Comparison of ENCODE assay signal across 8 cellular contexts in the genomic region with DNA sequence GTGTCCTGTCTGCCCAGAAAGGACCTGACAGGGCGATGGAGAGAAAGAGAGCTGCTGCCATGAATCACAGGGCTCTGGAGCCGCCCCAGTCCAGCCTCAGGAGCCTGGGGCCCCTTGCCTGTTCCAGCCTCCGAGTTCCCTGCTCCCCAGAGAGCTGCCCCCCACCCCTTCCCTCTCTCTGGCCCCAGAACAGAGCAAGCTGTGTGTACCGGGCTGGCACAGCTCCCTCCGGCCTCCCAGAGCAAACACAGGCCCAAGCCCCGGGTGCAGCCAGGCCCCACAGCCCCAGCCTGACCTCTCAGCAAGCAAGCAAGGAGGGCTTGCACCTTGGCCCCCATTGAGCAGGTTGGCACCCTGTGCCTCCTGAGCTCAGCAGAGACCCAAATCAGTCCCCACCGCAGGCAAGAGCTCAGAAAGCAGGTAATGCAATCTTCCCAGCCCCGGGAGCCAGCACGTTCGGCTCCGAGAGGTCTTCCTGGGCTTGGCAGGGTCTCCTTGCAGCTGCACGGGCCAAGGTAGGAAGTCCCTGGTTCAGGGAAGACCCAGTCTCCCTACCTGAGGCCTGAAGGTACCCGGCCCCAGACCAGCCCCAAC. TPM values are rescaled to one million over a fixed set of nuclear protein-coding genes. Genes with fewer than 3 reads are reported as not detected.
A peak's percentile ranks its signal among the peaks of the same experiment; 100 is the strongest.
DNase-seq lines count a peak whose midpoint lies in the region; ATAC-seq, FAIRE-seq and TF ChIP-seq lines count a peak whose summit lies in the region.

No MANE protein-coding gene starts in this region.

- CTCF ChIA-PET in HEK293 (lab: Yijun Ruan, JAX) = interaction anchor here (0.5 to 1.6 kb wide), 10 partner anchors 19 to 819 kb away, joined by 3 to 7 read pairs (median 4); no protein-coding TSS in a partner anchor

- peaks cover 16% of the 10 kb centered on the region for H3K4me1 Mint-ChIP-seq in astrocyte (ENCODE audit: low read depth, unreplicated experiment)

- no peaks in the 10 kb centered on the region for H3K9me3 ChIP-seq in HEK293 (ENCODE audit: control insufficient read depth, insufficient read depth, low read depth, low read length)
- no peaks in the 10 kb centered on the region for H3K9me3 ChIP-seq in astrocyte (ENCODE audit: insufficient read depth, low read depth, low read length)

- peak overlapping the region; percentile 83 for H3K4me3 Mint-ChIP-seq in astrocyte (ENCODE audit: unreplicated experiment)

- peaks cover 9% of the 10 kb centered on the region for H3K4me1 ChIP-seq in HEK293 (ENCODE audit: control insufficient read depth, insufficient read depth, low read length)
- peaks cover 35% of the 10 kb centered on the region for H3K4me1 ChIP-seq in astrocyte (ENCODE audit: insufficient read depth, low read length)

- no peak for TF ChIP-seq CTCF in HEK293 (tag by site-specific recombination; IDR thresholded peaks at IDR 0.05)
- no peak for TF ChIP-seq CTCF in astrocyte (IDR thresholded peaks at IDR 0.05; ENCODE audit: insufficient read depth, low read depth, low read length)

- H3K9ac ChIP-seq in astrocyte (ENCODE audit: low read length) = peak overlapping the region; percentile 80

- no peaks in the 10 kb centered on the region for H3K27me3 ChIP-seq in astrocyte (ENCODE audit: insufficient read depth, low read length)

- ATAC-seq in HG03378 (IDR thresholded peaks at IDR 0.05; ENCODE audit: unreplicated experiment) (no peak), HG02610 (IDR thresholded peaks at IDR 0.05; ENCODE audit: unreplicated experiment) (no peak), GM19023 (IDR thresholded peaks at IDR 0.05; ENCODE audit: unreplicated experiment) (no peak)

- H4K20me1 ChIP-seq in astrocyte (ENCODE audit: insufficient read depth, low read length) = peaks cover 15% of the 10 kb centered on the region

- H3K4me3 ChIP-seq in HEK293 (ENCODE audit: low read depth, low read length) (peak overlapping the region; percentile 73), astrocyte (ENCODE audit: insufficient read depth, low read depth, low read length) (peak overlapping the region; percentile 66), iPS-11a (ENCODE audit: low read depth, low read length) (peak overlapping the region; percentile 69), skeletal muscle cell (ENCODE audit: low read depth, low read length) (peak overlapping the region; percentile 72)

- peaks cover 35% of the 10 kb centered on the region for H3K79me2 ChIP-seq in astrocyte (ENCODE audit: insufficient read depth, low read length)

- POLR2A ChIA-PET in HEK293 (lab: Yijun Ruan, JAX) = interaction anchor here (0.6 to 2.8 kb wide), 13 partner anchors 13 to 467 kb away, joined by 3 to 46 read pairs (median 4); partner anchors contain the start of genes ACP2 and DDB2

- H3K36me3 ChIP-seq in HEK293 (ENCODE audit: control insufficient read depth in 2 of 2, insufficient read depth in 1 of 2, low read length in 2 of 2) (peaks cover 0 to 26% of the 10 kb centered on the region in 2 experiments; a peak in 2 of 3 replicates), astrocyte (ENCODE audit: insufficient read depth, low read length) (peaks cover 1% of the 10 kb centered on the region)

- H3K27ac ChIP-seq in HEK293 (ENCODE audit: extremely low read depth, low read depth, low read length) = peak overlapping the region; percentile 72; the same call in 1 of the 2 replicates
- H3K27ac ChIP-seq in astrocyte (ENCODE audit: low read depth, low read length) = no peak overlapping the region

- H3K9me3 Mint-ChIP-seq in astrocyte (ENCODE audit: unreplicated experiment) = no peaks in the 10 kb centered on the region

- no peak overlapping the region for H3K27ac Mint-ChIP-seq in astrocyte (ENCODE audit: unreplicated experiment)

- H3K36me3 Mint-ChIP-seq in astrocyte (ENCODE audit: low read depth, unreplicated experiment) = peaks cover 5% of the 10 kb centered on the region

- H3K27me3 Mint-ChIP-seq in astrocyte (ENCODE audit: low read depth, unreplicated experiment) = no peaks in the 10 kb centered on the region

- H3K4me2 ChIP-seq in astrocyte (ENCODE audit: low read length) = peak overlapping the region; percentile 93

- peak overlapping the region; percentile 85 for H2AFZ ChIP-seq in astrocyte (ENCODE audit: low read depth, low read length)

- FAIRE-seq in astrocyte (lab: Jason Lieb, UNC) = no peak

- DNase-seq in astrocyte (ENCODE audit: low read depth) = no peak
- no peak for DNase-seq in skeletal muscle cell (ENCODE audit: low read depth)
- no peak for DNase-seq in stimulated activated CD4-positive, alpha-beta T cell treated with anti-CD3 and anti-CD28 coated beads, Interleukin-4, amount 100 ng/mL, for 4 hours

TF ChIP-seq in HEK293, 187 proteins besides CTCF, POLR2A, EP300 and RAD21:
- TF ChIP-seq TCF7L2 (IDR thresholded peaks at IDR 0.05; ENCODE audit: borderline replicate concordance, low read depth, low read length) = no peak
- no peak for TF ChIP-seq ZNF16 (tag by site-specific recombination; IDR thresholded peaks at IDR 0.05; ENCODE audit: low read depth)
- TF ChIP-seq ZNF157 (tag by site-specific recombination; IDR thresholded peaks at IDR 0.05) = peak; percentile 42; the same call in 1 of the 2 replicates
- TF ChIP-seq ZNF629 (tag by site-specific recombination; IDR thresholded peaks at IDR 0.05) = no peak
- TF ChIP-seq ZIC2 (tag by site-specific recombination; IDR thresholded peaks at IDR 0.05) = peak; percentile 64
- TF ChIP-seq ZBTB20 (tag by site-specific recombination; IDR thresholded peaks at IDR 0.05) = no peak
- TF ChIP-seq ZBTB6 (tag by site-specific recombination; IDR thresholded peaks at IDR 0.05) = 0 out of 2 replicates have a peak, but pooled peaks have one; percentile 61

RNA-seq across cellular contexts. Expression of gene PACSIN3, which starts 1.4 kb away (rescaled TPM):
- total RNA-seq in astrocyte = 34.3 and 35.6 TPM in 2 replicates

RNA-seq across cellular contexts. Expression of gene ARFGAP2, which starts 8.1 kb away (rescaled TPM):
- 46.3 and 51.0 TPM in 2 replicates for total RNA-seq in astrocyte

RNA-seq across cellular contexts. Expression of gene DDB2, which starts 30.0 kb away (rescaled TPM):
- total RNA-seq in astrocyte = 40.0 and 47.0 TPM in 2 replicates
